1 cellular context compared by ENCODE assay signal in the genomic region with DNA sequence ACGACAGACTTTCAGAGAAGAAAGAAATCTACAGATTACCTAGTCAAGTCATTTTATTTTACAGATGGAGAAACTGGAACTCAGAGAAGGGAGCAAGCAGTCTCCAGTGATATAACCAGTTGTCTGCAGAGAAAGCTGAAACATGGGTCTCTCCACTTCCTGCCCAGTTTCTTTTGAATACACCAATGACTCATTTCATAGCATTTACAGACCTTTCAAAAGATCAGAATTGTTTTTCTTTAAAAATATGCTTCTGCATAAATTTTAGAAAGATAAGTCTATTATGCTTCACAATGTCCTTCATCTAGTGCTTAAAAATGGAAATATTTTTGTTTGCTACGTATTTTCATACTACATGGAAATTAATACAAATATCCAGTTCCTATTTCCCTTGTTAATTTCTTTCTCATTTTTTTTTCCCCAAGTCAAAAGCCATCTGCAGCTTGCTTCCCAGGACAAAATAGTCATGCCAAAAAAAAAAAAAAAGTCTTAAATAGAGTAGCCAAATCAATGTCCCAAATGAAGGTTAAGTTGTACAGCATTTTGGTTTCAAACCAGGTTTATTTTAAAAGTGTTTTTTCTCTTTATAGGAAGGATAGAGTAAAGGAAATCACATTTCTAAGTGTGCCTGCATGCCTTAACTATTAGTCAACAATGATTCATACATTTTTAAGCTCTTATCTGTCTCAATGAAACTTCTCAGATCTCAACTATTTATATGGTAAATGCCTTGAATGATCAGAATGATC.
TF ChIP-seq lines count a peak whose summit lies in the region.

No MANE protein-coding gene starts in this region.

TF ChIP-seq in HCT116, 20 proteins besides CTCF, POLR2A, EP300 and RAD21 (continued from another document):
- TF ChIP-seq, protein P1, sequence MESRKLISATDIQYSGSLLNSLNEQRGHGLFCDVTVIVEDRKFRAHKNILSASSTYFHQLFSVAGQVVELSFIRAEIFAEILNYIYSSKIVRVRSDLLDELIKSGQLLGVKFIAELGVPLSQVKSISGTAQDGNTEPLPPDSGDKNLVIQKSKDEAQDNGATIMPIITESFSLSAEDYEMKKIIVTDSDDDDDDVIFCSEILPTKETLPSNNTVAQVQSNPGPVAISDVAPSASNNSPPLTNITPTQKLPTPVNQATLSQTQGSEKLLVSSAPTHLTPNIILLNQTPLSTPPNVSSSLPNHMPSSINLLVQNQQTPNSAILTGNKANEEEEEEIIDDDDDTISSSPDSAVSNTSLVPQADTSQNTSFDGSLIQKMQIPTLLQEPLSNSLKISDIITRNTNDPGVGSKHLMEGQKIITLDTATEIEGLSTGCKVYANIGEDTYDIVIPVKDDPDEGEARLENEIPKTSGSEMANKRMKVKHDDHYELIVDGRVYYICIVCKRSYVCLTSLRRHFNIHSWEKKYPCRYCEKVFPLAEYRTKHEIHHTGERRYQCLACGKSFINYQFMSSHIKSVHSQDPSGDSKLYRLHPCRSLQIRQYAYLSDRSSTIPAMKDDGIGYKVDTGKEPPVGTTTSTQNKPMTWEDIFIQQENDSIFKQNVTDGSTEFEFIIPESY (IDR thresholded peaks at IDR 0.05; ENCODE audit: extremely low read depth, insufficient replicate concordance, low read length) = no peak
- TF ChIP-seq, protein P2, sequence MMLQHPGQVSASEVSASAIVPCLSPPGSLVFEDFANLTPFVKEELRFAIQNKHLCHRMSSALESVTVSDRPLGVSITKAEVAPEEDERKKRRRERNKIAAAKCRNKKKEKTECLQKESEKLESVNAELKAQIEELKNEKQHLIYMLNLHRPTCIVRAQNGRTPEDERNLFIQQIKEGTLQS (IDR thresholded peaks at IDR 0.05) = 0 out of 2 replicates have a peak, but pooled peaks have one; percentile 59
- TF ChIP-seq ZNF274 (IDR thresholded peaks at IDR 0.05; ENCODE audit: low read depth, low read length) = no peak
- TF ChIP-seq CBX3 (IDR thresholded peaks at IDR 0.05; ENCODE audit: low read depth) = peak; percentile 51; the same call in 1 of the 2 replicates
- TF ChIP-seq, protein P3, sequence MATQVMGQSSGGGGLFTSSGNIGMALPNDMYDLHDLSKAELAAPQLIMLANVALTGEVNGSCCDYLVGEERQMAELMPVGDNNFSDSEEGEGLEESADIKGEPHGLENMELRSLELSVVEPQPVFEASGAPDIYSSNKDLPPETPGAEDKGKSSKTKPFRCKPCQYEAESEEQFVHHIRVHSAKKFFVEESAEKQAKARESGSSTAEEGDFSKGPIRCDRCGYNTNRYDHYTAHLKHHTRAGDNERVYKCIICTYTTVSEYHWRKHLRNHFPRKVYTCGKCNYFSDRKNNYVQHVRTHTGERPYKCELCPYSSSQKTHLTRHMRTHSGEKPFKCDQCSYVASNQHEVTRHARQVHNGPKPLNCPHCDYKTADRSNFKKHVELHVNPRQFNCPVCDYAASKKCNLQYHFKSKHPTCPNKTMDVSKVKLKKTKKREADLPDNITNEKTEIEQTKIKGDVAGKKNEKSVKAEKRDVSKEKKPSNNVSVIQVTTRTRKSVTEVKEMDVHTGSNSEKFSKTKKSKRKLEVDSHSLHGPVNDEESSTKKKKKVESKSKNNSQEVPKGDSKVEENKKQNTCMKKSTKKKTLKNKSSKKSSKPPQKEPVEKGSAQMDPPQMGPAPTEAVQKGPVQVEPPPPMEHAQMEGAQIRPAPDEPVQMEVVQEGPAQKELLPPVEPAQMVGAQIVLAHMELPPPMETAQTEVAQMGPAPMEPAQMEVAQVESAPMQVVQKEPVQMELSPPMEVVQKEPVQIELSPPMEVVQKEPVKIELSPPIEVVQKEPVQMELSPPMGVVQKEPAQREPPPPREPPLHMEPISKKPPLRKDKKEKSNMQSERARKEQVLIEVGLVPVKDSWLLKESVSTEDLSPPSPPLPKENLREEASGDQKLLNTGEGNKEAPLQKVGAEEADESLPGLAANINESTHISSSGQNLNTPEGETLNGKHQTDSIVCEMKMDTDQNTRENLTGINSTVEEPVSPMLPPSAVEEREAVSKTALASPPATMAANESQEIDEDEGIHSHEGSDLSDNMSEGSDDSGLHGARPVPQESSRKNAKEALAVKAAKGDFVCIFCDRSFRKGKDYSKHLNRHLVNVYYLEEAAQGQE (IDR thresholded peaks at IDR 0.05; ENCODE audit: low read depth) = no peak
- TF ChIP-seq POLR2AphosphoS5 (IDR thresholded peaks at IDR 0.05; ENCODE audit: low read depth, low read length) = peak; percentile 21; the same call in 1 of the 2 replicates
